22 cellular contexts compared by ENCODE assay signal in the genomic region with DNA sequence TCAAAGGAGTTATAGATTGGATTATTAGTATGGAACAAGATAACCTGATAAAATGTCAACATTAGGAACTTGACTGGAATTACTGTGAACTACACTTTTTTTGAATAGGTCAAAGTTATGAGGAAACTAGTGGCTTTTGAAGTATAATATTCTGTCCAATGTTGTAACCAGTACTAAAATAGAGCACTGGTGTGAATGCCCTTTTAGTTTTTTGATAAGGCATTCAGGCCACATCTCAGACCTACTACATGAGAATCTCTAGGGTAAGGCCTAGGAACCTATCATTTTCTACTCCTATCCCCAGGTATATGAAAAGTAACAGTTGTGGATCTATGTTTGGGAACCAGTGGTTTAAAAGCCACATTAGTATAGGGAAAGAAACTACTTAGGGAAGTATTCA. TPM values are rescaled to one million over a fixed set of nuclear protein-coding genes. Genes with fewer than 3 reads are reported as not detected.
A peak's percentile ranks its signal among the peaks of the same experiment; 100 is the strongest.
DNase-seq lines count a peak whose midpoint lies in the region; ATAC-seq, FAIRE-seq and TF ChIP-seq lines count a peak whose summit lies in the region.
"Had no signal": no experiment of that assay in that cellular context is flagged by ENCODE, and none has a peak within 500 bp of the region (broad histone marks: within the 10 kb centered on the region; RNA-seq: fewer than 3 reads in every experiment).

No MANE protein-coding gene starts in this region.

- H3K27ac ChIP-seq in HepG2 (ENCODE audit: extremely low read length, insufficient read depth, low read length) (no peak overlapping the region), right lobe of liver (no peak overlapping the region)
- H3K27ac ChIP-seq: dorsolateral prefrontal cortex, KMS-11, Peyer's patch, tibial artery, WERI-Rb-1 had no signal

- in situ Hi-C loops in HepG2 (cut with HindIII; ENCODE audit: extremely low pct_ligation_motif_present, low pct_unique_long_range_greater_than_20kb): no loop called here

- no peak for TF ChIP-seq POLR2A in HepG2 (IDR thresholded peaks at IDR 0.05; ENCODE audit: insufficient read depth in 1 of 2, low read depth in 2 of 2, low read length in 2 of 2)
- no peak for TF ChIP-seq POLR2A in right lobe of liver (IDR thresholded peaks at IDR 0.05)

- DNase-seq in HepG2 (ENCODE audit: low spot score) (no peak), right lobe of liver (no peak), NCI-H345 (lab: John Stamatoyannopoulos, UW) (no peak), cortex of kidney (lab: John Stamatoyannopoulos, UW) (no peak)
- DNase-seq: activated CD4-positive, alpha-beta memory T cell treated with anti-CD3 and anti-CD28 coated beads, Interleukin-2, amount 10 ng/mL, durations not matched to agents 7 days and 5 days; amygdala; caudate nucleus; dorsolateral prefrontal cortex; HCEC 1CT; head of caudate nucleus; NCI-H1436 treated with DMSO at 0.1 percent for 48 hours; NCI-H510A; Peyer's patch; stimulated activated CD4-positive, alpha-beta T cell treated with anti-CD3 and anti-CD28 coated beads, Interleukin-2, amount 100 ng/mL, for 48 hours; stimulated activated naive CD8-positive, alpha-beta T cell treated with anti-CD3 and anti-CD28 coated beads, Interleukin-15, Interleukin-2, amounts not matched to agents 100 U/mL and 50 U/mL, for 24 hours; tibial artery; WERI-Rb-1 had no signal

- ATAC-seq in HepG2: no peak
- ATAC-seq in right lobe of liver: no peak
- no peak for ATAC-seq in activated T-helper 17 cell treated with anti-CD3 and anti-CD28 coated beads, Interleukin-2, amount 50 U/mL, for 72 hours (replicated peaks)
- ATAC-seq in stimulated activated memory B cell treated with anti-CD40 and anti-IgM and Interleukin-4, amounts not matched to agents 10 μg/mL and 1 μg/mL and 100 μg/mL, for 72 hours: no peak
- ATAC-seq in GM18502 (IDR thresholded peaks at IDR 0.05; ENCODE audit: poor library complexity, unreplicated experiment): no peak
- ATAC-seq: stimulated activated naive CD8-positive, alpha-beta T cell treated with anti-CD3 and anti-CD28 coated beads, Interleukin-15, Interleukin-2, amounts not matched to agents 100 U/mL and 50 U/mL, for 24 hours had no signal

- H3K27me3 ChIP-seq in HepG2 (ENCODE audit: control insufficient read depth in 1 of 2, insufficient read depth in 2 of 2, low read length in 2 of 2) (no peaks in the 10 kb centered on the region), right lobe of liver (no peaks in the 10 kb centered on the region)
- H3K27me3 ChIP-seq: dorsolateral prefrontal cortex, Peyer's patch, tibial artery had no signal

- TF ChIP-seq EP300 in HepG2 (IDR thresholded peaks at IDR 0.05; ENCODE audit: low read depth in 2 of 2, low read length in 2 of 2) (no peak), HepG2 (CRISPR knock-in tag; IDR thresholded peaks at IDR 0.05; ENCODE audit: borderline replicate concordance) (no peak)

- intact Hi-C loops in HepG2 (cut with micrococcal nuclease; ENCODE audit: unreplicated experiment) (no loop called here), right lobe of liver (cut with DNase I) (no loop called here)

- no peak overlapping the region for H2AFZ ChIP-seq in HepG2 (ENCODE audit: low read length)

- H3K36me3 ChIP-seq in HepG2 (replicated peaks in 1 of 2; ENCODE audit: control insufficient read depth in 1 of 2, insufficient read depth in 2 of 2, low read length in 2 of 2): no peaks in the 10 kb centered on the region; a peak in 2 of 5 replicates
- no peaks in the 10 kb centered on the region for H3K36me3 ChIP-seq in right lobe of liver
- H3K36me3 ChIP-seq: Peyer's patch, tibial artery, WERI-Rb-1 had no signal

- peaks cover 94% of the 10 kb centered on the region for H3K79me2 ChIP-seq in HepG2 (ENCODE audit: insufficient read depth, low read length)

- H3K36me3 Mint-ChIP-seq in activated T-helper 17 cell treated with anti-CD3 and anti-CD28 coated beads, Interleukin-2, amount 50 U/mL, for 72 hours (ENCODE audit: low read depth): peaks cover 76% of the 10 kb centered on the region
- H3K36me3 Mint-ChIP-seq in stimulated activated memory B cell treated with anti-CD40 and anti-IgM and Interleukin-4, amounts not matched to agents 10 μg/mL and 1 μg/mL and 100 μg/mL, for 72 hours: peaks cover 31% of the 10 kb centered on the region

- H3K4me2 ChIP-seq in HepG2 (ENCODE audit: low read depth, low read length): no peak overlapping the region
- H3K4me2 ChIP-seq: KMS-11 had no signal

- H3K4me3 Mint-ChIP-seq in activated T-helper 17 cell treated with anti-CD3 and anti-CD28 coated beads, Interleukin-2, amount 50 U/mL, for 72 hours: peak overlapping the region; percentile 31
- H3K4me3 Mint-ChIP-seq in stimulated activated memory B cell treated with anti-CD40 and anti-IgM and Interleukin-4, amounts not matched to agents 10 μg/mL and 1 μg/mL and 100 μg/mL, for 72 hours: no peak overlapping the region
- H3K4me3 Mint-ChIP-seq: activated CD4-positive, alpha-beta memory T cell treated with anti-CD3 and anti-CD28 coated beads, Interleukin-2, amount 10 ng/mL, durations not matched to agents 7 days and 5 days had no signal

- peaks cover 35% of the 10 kb centered on the region for H3K4me1 Mint-ChIP-seq in activated T-helper 17 cell treated with anti-CD3 and anti-CD28 coated beads, Interleukin-2, amount 50 U/mL, for 72 hours
- peaks cover 60% of the 10 kb centered on the region for H3K4me1 Mint-ChIP-seq in stimulated activated memory B cell treated with anti-CD40 and anti-IgM and Interleukin-4, amounts not matched to agents 10 μg/mL and 1 μg/mL and 100 μg/mL, for 72 hours

- H3K9me3 ChIP-seq in HepG2 (ENCODE audit: low read length) (no peaks in the 10 kb centered on the region), right lobe of liver (no peaks in the 10 kb centered on the region)
- H3K9me3 ChIP-seq: Peyer's patch, tibial artery had no signal

- no peak overlapping the region for H3K4me3 ChIP-seq in HepG2 (replicated peaks in 1 of 3; ENCODE audit: insufficient read depth in 1 of 3, low read depth in 2 of 3, low read length in 3 of 3)
- no peak overlapping the region for H3K4me3 ChIP-seq in right lobe of liver
- H3K4me3 ChIP-seq: dorsolateral prefrontal cortex, Peyer's patch, tibial artery had no signal

- no peaks in the 10 kb centered on the region for H3K9me3 Mint-ChIP-seq in activated T-helper 17 cell treated with anti-CD3 and anti-CD28 coated beads, Interleukin-2, amount 50 U/mL, for 72 hours
- no peaks in the 10 kb centered on the region for H3K9me3 Mint-ChIP-seq in stimulated activated memory B cell treated with anti-CD40 and anti-IgM and Interleukin-4, amounts not matched to agents 10 μg/mL and 1 μg/mL and 100 μg/mL, for 72 hours
- H3K9me3 Mint-ChIP-seq: activated CD4-positive, alpha-beta memory T cell treated with anti-CD3 and anti-CD28 coated beads, Interleukin-2, amount 10 ng/mL, durations not matched to agents 7 days and 5 days had no signal

- H3K4me1 ChIP-seq in HepG2 (ENCODE audit: insufficient read depth, low read length) (peaks cover 15% of the 10 kb centered on the region; the same call in 1 of the 2 replicates), right lobe of liver (peaks cover 0 to 26% (median 10%) of the 10 kb centered on the region in 4 donors)

- TSS peak; percentile 27 for BruUV-seq in HepG2 (replicated peaks; lab: Mats Ljungman, UMichigan)

- no peak for TF ChIP-seq RAD21 in HepG2 (CRISPR knock-in tag; IDR thresholded peaks at IDR 0.05)

- H3K27ac Mint-ChIP-seq in activated T-helper 17 cell treated with anti-CD3 and anti-CD28 coated beads, Interleukin-2, amount 50 U/mL, for 72 hours: peak overlapping the region; percentile 59
- peak overlapping the region; percentile 22 for H3K27ac Mint-ChIP-seq in stimulated activated memory B cell treated with anti-CD40 and anti-IgM and Interleukin-4, amounts not matched to agents 10 μg/mL and 1 μg/mL and 100 μg/mL, for 72 hours
- H3K27ac Mint-ChIP-seq: activated CD4-positive, alpha-beta memory T cell treated with anti-CD3 and anti-CD28 coated beads, Interleukin-2, amount 10 ng/mL, durations not matched to agents 7 days and 5 days had no signal

- TF ChIP-seq CTCF in HepG2 (CRISPR knock-in tag; IDR thresholded peaks at IDR 0.05) (no peak), right lobe of liver (IDR thresholded peaks at IDR 0.05) (no peak)

- H4K20me1 ChIP-seq in HepG2 (ENCODE audit: insufficient read depth, low read length): peaks cover 76% of the 10 kb centered on the region

- H3K9ac ChIP-seq in HepG2 (ENCODE audit: insufficient read depth, low read depth, low read length): no peak overlapping the region
- H3K9ac ChIP-seq: KMS-11 had no signal

- FAIRE-seq in HepG2 (lab: Jason Lieb, UNC): no peak
- peak; percentile 41 for FAIRE-seq in islet of Langerhans (lab: Jason Lieb, UNC)

- CTCF ChIA-PET in HepG2 (lab: Yijun Ruan, JAX; ENCODE audit: low intra/inter-chr PET ratio, low total read pairs): no interaction called here

- POLR2A ChIA-PET in HepG2 (lab: Yijun Ruan, JAX): no interaction called here

- H3K27me3 Mint-ChIP-seq in activated T-helper 17 cell treated with anti-CD3 and anti-CD28 coated beads, Interleukin-2, amount 50 U/mL, for 72 hours: no peaks in the 10 kb centered on the region
- H3K27me3 Mint-ChIP-seq in stimulated activated memory B cell treated with anti-CD40 and anti-IgM and Interleukin-4, amounts not matched to agents 10 μg/mL and 1 μg/mL and 100 μg/mL, for 72 hours: no peaks in the 10 kb centered on the region
- H3K27me3 Mint-ChIP-seq: activated CD4-positive, alpha-beta memory T cell treated with anti-CD3 and anti-CD28 coated beads, Interleukin-2, amount 10 ng/mL, durations not matched to agents 7 days and 5 days had no signal

RNA-seq across cellular contexts. Expression of gene KMT2E, which starts 16.4 kb away (rescaled TPM):
- total RNA-seq in HepG2 (2016; rRNA removed; fragmentation: Illumina TruSeq; extraction: Trizol): 24.4 and 31.3 TPM in 2 replicates
- 33.8 and 35.5 TPM in 2 replicates for total RNA-seq in HepG2 (2016; cell fraction: cytosol; rRNA removed; fragmentation: Illumina TruSeq; extraction: Trizol; ENCODE audit: low read depth)
- total RNA-seq in HepG2 (2016; cell fraction: insoluble cytoplasmic fraction; rRNA removed; fragmentation: Illumina TruSeq; extraction: Trizol): 22.1 and 28.1 TPM in 2 replicates
- 22.4 and 24.0 TPM in 2 replicates for total RNA-seq in HepG2 (2016; cell fraction: membrane; rRNA removed; fragmentation: Illumina TruSeq; extraction: Trizol)
- 66.2 and 71.2 TPM in 2 replicates for total RNA-seq in HepG2 (2016; cell fraction: nucleus; rRNA removed; fragmentation: Illumina TruSeq; extraction: Trizol)
- polyA plus RNA-seq in HepG2 (2011; rRNA removed): 6.3 and 7.2 TPM in 2 replicates
- polyA plus RNA-seq in HepG2 (2011; cell fraction: cytosol; rRNA removed): 4.4 and 6.3 TPM in 2 replicates
- polyA plus RNA-seq in HepG2 (2011; cell fraction: nucleus; rRNA removed): 37.0 and 41.5 TPM in 2 replicates
- polyA plus RNA-seq in HepG2 (2012): 22.0 and 24.0 TPM in 2 replicates
- 0.65 and 0.67 TPM in 2 replicates for polyA plus RNA-seq in HepG2 (2016; cell fraction: cytosol; fragmentation: Illumina TruSeq; extraction: Trizol; ENCODE audit: low read depth)
- 15.4 and 16.5 TPM in 2 replicates for polyA plus RNA-seq in HepG2 (2016; cell fraction: insoluble cytoplasmic fraction; fragmentation: Illumina TruSeq; extraction: Trizol; ENCODE audit: low read depth)
- polyA plus RNA-seq in HepG2 (2016; cell fraction: membrane; fragmentation: Illumina TruSeq; extraction: Trizol; ENCODE audit: low read depth): 2.3 and 2.8 TPM in 2 replicates
- polyA plus RNA-seq in HepG2 (2016; cell fraction: nucleus; fragmentation: Illumina TruSeq; extraction: Trizol; ENCODE audit: insufficient read depth, low read depth): 36.9 and 42.5 TPM in 2 replicates
- polyA minus RNA-seq in HepG2 (2011; rRNA and poly(A)+ RNA removed; ENCODE audit: low replicate concordance): 34.9 and 41.2 TPM in 2 replicates
- polyA minus RNA-seq in HepG2 (2011; cell fraction: cytosol; rRNA and poly(A)+ RNA removed): 15.4 and 16.4 TPM in 2 replicates
- 145 and 151 TPM in 2 replicates for polyA minus RNA-seq in HepG2 (2011; cell fraction: nucleus; rRNA and poly(A)+ RNA removed)
- total RNA-seq in right lobe of liver: 10 to 100 TPM; 21.6 to 31.6 (median 25.3) TPM
- total RNA-seq in activated T-helper 17 cell treated with anti-CD3 and anti-CD28 coated beads, Interleukin-2, amount 50 U/mL, for 72 hours: 100 to 1,000 TPM in 1 of 2 donors, 10 to 100 TPM in 1; 85.2 to 181 TPM
